ENCODE assay signal across 19 cellular contexts in the genomic region with DNA sequence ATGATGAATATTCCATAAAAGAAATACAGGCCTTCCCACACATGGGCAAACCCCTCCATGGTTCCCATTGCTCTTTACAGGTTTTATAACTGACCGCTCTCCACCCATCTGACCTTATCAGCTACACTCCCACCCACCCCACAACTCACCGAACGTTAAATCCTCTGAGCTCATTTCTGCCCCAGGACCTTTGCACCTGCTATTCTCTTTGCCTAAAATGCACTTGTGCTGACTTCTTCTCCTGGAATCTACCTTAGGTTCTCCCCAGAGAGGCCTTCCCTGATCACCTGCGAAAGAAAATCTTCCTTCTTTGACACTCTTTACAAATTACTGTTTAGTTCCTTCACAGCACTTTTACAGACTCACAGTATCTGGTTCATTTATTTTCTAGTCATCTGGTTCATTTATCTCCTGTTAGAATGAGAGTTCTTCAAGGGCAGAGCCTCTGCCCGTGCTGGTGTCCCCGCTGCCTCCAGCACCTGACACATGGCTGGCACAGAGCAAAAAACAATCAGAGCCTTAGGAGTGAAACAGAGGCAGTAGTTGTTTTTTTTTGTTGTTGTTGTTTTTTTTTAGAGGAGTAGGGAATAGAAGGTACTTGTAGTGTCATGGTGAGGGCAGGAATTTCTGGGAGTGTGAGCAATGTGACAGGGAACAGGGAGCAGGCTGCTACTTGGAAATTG.
"Had no signal": no experiment of that assay in that cellular context is flagged by ENCODE, and none has a peak within 500 bp of the region (broad histone marks: within the 10 kb centered on the region; RNA-seq: fewer than 3 reads in every experiment).

No MANE protein-coding gene starts in this region.

- H3K27me3 ChIP-seq: ascending aorta, esophagus muscularis mucosa, gastroesophageal sphincter, stomach had no signal

- H3K9me3 Mint-ChIP-seq: activated CD8-positive, alpha-beta T cell treated with anti-CD3 and anti-CD28 coated beads for 36 hours; natural killer cell treated with Interleukin-12 subunit alpha and Interleukin-12 subunit beta and Interleukin-15 and Interleukin-18, amount 100 ng/mL, for 72 hours had no signal

- H3K4me3 Mint-ChIP-seq: activated CD4-positive, alpha-beta T cell treated with anti-CD3 and anti-CD28 coated beads for 36 hours; activated CD8-positive, alpha-beta T cell treated with anti-CD3 and anti-CD28 coated beads for 36 hours; natural killer cell treated with Interleukin-12 subunit alpha and Interleukin-12 subunit beta and Interleukin-15 and Interleukin-18, amount 100 ng/mL, for 72 hours had no signal

- H3K4me1 ChIP-seq: ascending aorta, esophagus muscularis mucosa, gastroesophageal sphincter, lower lobe of right lung, stomach had no signal

- H3K27ac Mint-ChIP-seq: activated CD4-positive, alpha-beta T cell treated with anti-CD3 and anti-CD28 coated beads for 36 hours; activated CD8-positive, alpha-beta T cell treated with anti-CD3 and anti-CD28 coated beads for 36 hours; natural killer cell treated with Interleukin-12 subunit alpha and Interleukin-12 subunit beta and Interleukin-15 and Interleukin-18, amount 100 ng/mL, for 72 hours; type B pancreatic cell had no signal

- H3K4me3 ChIP-seq: ascending aorta, esophagus muscularis mucosa, gastroesophageal sphincter, lower lobe of right lung, skin epidermis, stomach had no signal

- H3K9me3 ChIP-seq: ascending aorta, gastroesophageal sphincter, lower lobe of right lung, stomach had no signal

- H3K4me1 Mint-ChIP-seq: activated CD4-positive, alpha-beta T cell treated with anti-CD3 and anti-CD28 coated beads for 36 hours had no signal

- H3K27me3 Mint-ChIP-seq: activated CD8-positive, alpha-beta T cell treated with anti-CD3 and anti-CD28 coated beads for 36 hours; type B pancreatic cell had no signal

- DNase-seq: activated CD4-positive, alpha-beta T cell treated with anti-CD3 and anti-CD28 coated beads for 36 hours; activated CD8-positive, alpha-beta T cell treated with anti-CD3 and anti-CD28 coated beads for 36 hours; activated naive CD4-positive, alpha-beta T cell treated with Interleukin-2 at 50 U/mL for 16 hours; activated T-cell treated with anti-CD3 and anti-CD28 coated beads, Interleukin-2, amount 50 U/mL, for 1 hour; cerebellar nuclear complex; cortex of kidney; effector CD8-positive, alpha-beta T cell; lower lobe of right lung; nucleus accumbens; posterior cingulate gyrus; retina; stomach; SW 1271 had no signal

- H3K27ac ChIP-seq: ascending aorta, esophagus muscularis mucosa, gastroesophageal sphincter, lower lobe of right lung, skin epidermis, stomach had no signal

- H3K36me3 Mint-ChIP-seq: natural killer cell treated with Interleukin-12 subunit alpha and Interleukin-12 subunit beta and Interleukin-15 and Interleukin-18, amount 100 ng/mL, for 72 hours; type B pancreatic cell had no signal

- H3K36me3 ChIP-seq: ascending aorta, esophagus muscularis mucosa, gastroesophageal sphincter, lower lobe of right lung, stomach had no signal

- ATAC-seq: activated CD4-positive, alpha-beta T cell treated with anti-CD3 and anti-CD28 coated beads for 36 hours; activated CD8-positive, alpha-beta T cell treated with anti-CD3 and anti-CD28 coated beads for 36 hours; gastroesophageal sphincter; lower lobe of right lung; natural killer cell treated with Interleukin-12 subunit alpha and Interleukin-12 subunit beta and Interleukin-15 and Interleukin-18, amount 100 ng/mL, for 72 hours had no signal
